In the genomic region with DNA sequence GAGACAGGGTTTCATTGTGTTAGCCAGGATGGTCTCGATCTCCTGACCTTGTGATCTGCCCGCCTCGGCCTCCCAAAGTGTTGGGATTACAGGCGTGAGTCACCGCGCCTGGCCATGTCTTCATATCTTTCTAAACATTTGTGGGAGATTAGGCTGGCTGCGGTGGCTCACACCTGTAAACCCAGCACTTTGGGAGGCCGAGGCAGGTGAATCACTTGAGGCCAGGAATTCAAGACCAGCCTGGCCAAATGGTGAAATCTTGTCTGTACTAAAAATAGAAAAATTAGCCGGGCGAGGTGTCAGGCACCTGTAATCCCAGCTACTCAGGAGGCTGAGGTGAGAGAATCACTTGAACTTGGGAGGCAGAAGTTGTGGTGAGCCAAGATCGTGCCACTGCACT, we compare ENCODE assay signal across 18 cellular contexts. TPM values are rescaled to one million over a fixed set of nuclear protein-coding genes. Genes with fewer than 3 reads are reported as not detected.
"Had no signal": no experiment of that assay in that cellular context is flagged by ENCODE, and none has a peak within 500 bp of the region (broad histone marks: within the 10 kb centered on the region; RNA-seq: fewer than 3 reads in every experiment).

No MANE protein-coding gene starts in this region.

RNA-seq across cellular contexts. Expression of a gene that starts 10.2 kb away (rescaled TPM):
- total RNA-seq: activated naive CD4-positive, alpha-beta T cell treated with anti-CD3 and anti-CD28 coated beads for 36 hours; activated naive CD4-positive, alpha-beta T cell treated with anti-CD3 and anti-CD28 coated beads, Interleukin-2, amount 50 U/mL, for 72 hours; activated naive CD8-positive, alpha-beta T cell treated with anti-CD3 and anti-CD28 coated beads, Interleukin-2, amount 10 ng/mL, durations not matched to agents 7 days and 5 days; activated T-cell treated with anti-CD3 and anti-CD28 coated beads, Interleukin-2, amount 50 U/mL, for 4 hours; activated T-cell treated with anti-CD3 and anti-CD28 coated beads, Interleukin-2, amount 50 U/mL, for 72 hours; activated T-helper 1 cell treated with anti-CD3 and anti-CD28 coated beads, Interleukin-12 subunit alpha, Interleukin-12 subunit beta, Interleukin-2, Interleukin-4 antibody, amounts not matched to agents 30 ng/mL and 10 ng/mL and 1 ng/mL, durations not matched to agents 14 hours and 24 hours and 36 hours; activated T-helper 17 cell treated with anti-CD3 and anti-CD28 coated beads, Interleukin-2, amount 50 U/mL, for 72 hours; activated T-helper 2 cell treated with anti-CD3 and anti-CD28 coated beads, Interferon-gamma antibody, Interleukin-2, Interleukin-4, amounts not matched to agents 10 μg/mL and 5 μg/mL and 100 μg/mL, durations not matched to agents 14 hours and 24 hours and 36 hours; aorta; ascending aorta; astrocyte; body of pancreas; breast epithelium; cardiac muscle cell; cardiac septum; cerebellum; chondrocyte had no signal
- polyA plus RNA-seq: adipose tissue, aorta, cardiac muscle cell had no signal
